8 cellular contexts compared by ENCODE assay signal in genomic region chr9:98087420-98088354, GRCh38. TPM values are rescaled to one million over a fixed set of nuclear protein-coding genes. Genes with fewer than 3 reads are reported as not detected.
A peak's percentile ranks its signal among the peaks of the same experiment; 100 is the strongest.
DNase-seq lines count a peak whose midpoint lies in the region; ATAC-seq, FAIRE-seq and TF ChIP-seq lines count a peak whose summit lies in the region.

No MANE protein-coding gene starts in this region.

- H2BK12ac ChIP-seq in H9 (ENCODE audit: insufficient read length, low read depth, low read length), result no peak overlapping the region

- no peak overlapping the region for H3K4me2 ChIP-seq in H9 (ENCODE audit: insufficient read depth, insufficient read length, low read length)

- peaks cover 6 to 23% (median 20%) of the 10 kb centered on the region in 3 experiments for H3K36me3 Mint-ChIP-seq in H9 (ENCODE audit: insufficient read depth in 1 of 3, low read depth in 3 of 3)

- intact Hi-C loops in ascending aorta (cut with DNase I), result no loop called here

- H4K91ac ChIP-seq in H9 (ENCODE audit: insufficient read length, low read depth, low read length), result no peak overlapping the region

- H4K20me1 ChIP-seq in H9 (ENCODE audit: control insufficient read depth, insufficient read depth, insufficient read length), result no peaks in the 10 kb centered on the region

- DNase-seq in H9 (peak; percentile 86), ascending aorta (ENCODE audit: low spot score in 2 of 2) (no peak), iPS DF 6.9 (ENCODE audit: low read depth, low spot score) (no peak), H54 (ENCODE audit: insufficient read length, low spot score) (no peak), COR-L47 (lab: John Stamatoyannopoulos, UW) (no peak), HAP-1 (ENCODE audit: low spot score in 2 of 2) (no peak)
- DNase-seq in stimulated activated CD8-positive, alpha-beta memory T cell treated with anti-CD3 and anti-CD28 coated beads, Interleukin-4, amount 100 ng/mL, for 48 hours, result peak; percentile 48

- H4K5ac ChIP-seq in H9 (ENCODE audit: insufficient read length, low read depth, low read length), result no peak overlapping the region

- no peak overlapping the region for H3K9ac ChIP-seq in H9 (ENCODE audit: extremely low read depth, insufficient read length, low read length)

- peak overlapping the region; percentile 38 to 60 for H3K4me3 ChIP-seq in ascending aorta
- H3K4me3 ChIP-seq in iPS DF 6.9 (ENCODE audit: low read length), result peak overlapping the region; percentile 34; the same call in 1 of the 2 replicates
- H3K4me3 ChIP-seq in HAP-1, result no peak overlapping the region

- H3K9me3 Mint-ChIP-seq in H9, result peaks cover 0 to 4% of the 10 kb centered on the region in 2 experiments; a peak in 2 of 5 replicates

- H3K27me3 ChIP-seq in H9 (ENCODE audit: insufficient read depth, low read length), result no peaks in the 10 kb centered on the region
- H3K27me3 ChIP-seq in ascending aorta, result no peaks in the 10 kb centered on the region
- H3K27me3 ChIP-seq in iPS DF 6.9 (ENCODE audit: control insufficient read depth, insufficient read depth, low read length), result no peaks in the 10 kb centered on the region
- no peaks in the 10 kb centered on the region for H3K27me3 ChIP-seq in HAP-1 (ENCODE audit: low read depth)

- no peak overlapping the region for H3K56ac ChIP-seq in H9 (ENCODE audit: insufficient read length, low read depth, low read length)

- no peak overlapping the region for H3K4ac ChIP-seq in H9 (ENCODE audit: low read depth, low read length)

- no peak for TF ChIP-seq POLR2A in H54 (IDR thresholded peaks at IDR 0.05; ENCODE audit: low read depth, low read length)

- H2AFZ ChIP-seq in H9 (ENCODE audit: low read length), result no peak overlapping the region

- H3K27ac ChIP-seq in H9 (ENCODE audit: insufficient read length, low read depth, low read length) (no peak overlapping the region), ascending aorta (peak overlapping the region in 1 of 2 donors; percentile 38), iPS DF 6.9 (ENCODE audit: low read length) (no peak overlapping the region)

- peaks cover 0 to 9% of the 10 kb centered on the region in 2 donors for H3K36me3 ChIP-seq in ascending aorta
- 0 out of 2 replicates have a peak, but pooled peaks cover 4% of the 10 kb centered on the region for H3K36me3 ChIP-seq in iPS DF 6.9 (ENCODE audit: control insufficient read depth, insufficient read depth, low read length)
- peaks cover 31% of the 10 kb centered on the region for H3K36me3 ChIP-seq in HAP-1 (replicated peaks)

- peaks cover 45 to 50% of the 10 kb centered on the region in 2 experiments for H3K4me1 Mint-ChIP-seq in H9

- no peak overlapping the region for H2BK15ac ChIP-seq in H9 (ENCODE audit: low read depth, low read length)

- FAIRE-seq in H54 (lab: Jason Lieb, UNC), result no peak

- H3K4me1 ChIP-seq in H9 (ENCODE audit: insufficient read depth, low read length) (peaks cover 2% of the 10 kb centered on the region; the same call in 1 of the 2 replicates), ascending aorta (peaks cover 0 to 7% of the 10 kb centered on the region in 2 donors), iPS DF 6.9 (ENCODE audit: control insufficient read depth, insufficient read depth, low read length) (peaks cover 5% of the 10 kb centered on the region), HAP-1 (peaks cover 11% of the 10 kb centered on the region)

- peak overlapping the region; percentile 44 for H3K18ac ChIP-seq in H9 (ENCODE audit: insufficient read length, low read depth, low read length)

- H3K9me3 ChIP-seq in H9 (ENCODE audit: control insufficient read depth, low read depth, low read length), result no peaks in the 10 kb centered on the region
- no peaks in the 10 kb centered on the region for H3K9me3 ChIP-seq in ascending aorta
- no peaks in the 10 kb centered on the region for H3K9me3 ChIP-seq in iPS DF 6.9 (ENCODE audit: control insufficient read depth, insufficient read depth, low read length)
- no peaks in the 10 kb centered on the region for H3K9me3 ChIP-seq in HAP-1

- no peak for ATAC-seq in HG02852 (IDR thresholded peaks at IDR 0.05; ENCODE audit: unreplicated experiment)

- peaks cover 11% of the 10 kb centered on the region for H3K27me3 Mint-ChIP-seq in H9 (ENCODE audit: low read depth)

- H2BK20ac ChIP-seq in H9 (ENCODE audit: low read depth, low read length, poor library complexity, severe bottlenecking), result no peak overlapping the region

- H3K79me1 ChIP-seq in H9 (ENCODE audit: insufficient read depth, low read depth, low read length, poor library complexity, severe bottlenecking), result no peaks in the 10 kb centered on the region

- TF ChIP-seq CTCF in H9 (conservative IDR thresholded peaks at IDR 0.05) (peak; percentile 49; the same call in 2 of the 3 replicates), ascending aorta (IDR thresholded peaks at IDR 0.05) (no peak)

- H2BK5ac ChIP-seq in H9 (ENCODE audit: insufficient read length, low read length), result no peak overlapping the region

- H3K23me2 ChIP-seq in H9 (ENCODE audit: insufficient read length, low read depth, low read length, poor library complexity, severe bottlenecking), result peaks cover 4% of the 10 kb centered on the region

- no peak overlapping the region for H3K4me3 Mint-ChIP-seq in H9

- no peak overlapping the region for H3K23ac ChIP-seq in H9 (ENCODE audit: insufficient read length, low read depth, low read length)

- no peak overlapping the region for H4K8ac ChIP-seq in H9 (replicated peaks; ENCODE audit: insufficient read length, low read depth, low read length)

- no peak overlapping the region for H3K27ac Mint-ChIP-seq in H9

- no CpG with 5 or more reads among the region's 92 CpGs for WGBS in H9 (ENCODE audit: extremely low coverage, insufficient read length, low lambda C conversion rate)
- no CpG with 5 or more reads among the region's 92 CpGs for WGBS in iPS DF 6.9 (ENCODE audit: insufficient coverage, insufficient read length)

- in situ Hi-C loops in HAP-1 (cut with MboI; ENCODE audit: low sequenced_read_pairs), result no loop called here

- no peak overlapping the region for H2BK120ac ChIP-seq in H9 (ENCODE audit: low read depth, low read length, poor library complexity, severe bottlenecking)

- H3K79me2 ChIP-seq in H9 (ENCODE audit: insufficient read depth, low read length), result no peaks in the 10 kb centered on the region

- no peak overlapping the region for H3K14ac ChIP-seq in H9 (ENCODE audit: insufficient read depth, low read length)

- H3T11ph ChIP-seq in H9 (ENCODE audit: low read length), result no peak overlapping the region

- H2AK5ac ChIP-seq in H9 (ENCODE audit: insufficient read length, low read length), result no peak overlapping the region

RNA-seq across cellular contexts. Expression of gene NANS, which starts 31.2 kb away (rescaled TPM):
- total RNA-seq in H9 (2021), result 40.4 and 41.8 TPM in 2 replicates
- 40.7 TPM for total RNA-seq in ascending aorta

RNA-seq across cellular contexts. Expression of gene TRIM14, which starts 31.3 kb away (rescaled TPM):
- total RNA-seq in H9 (2021) (12.5 and 14.7 TPM in 2 replicates), ascending aorta (16.1 TPM)

Comparison
In these comparisons a context has a peak if more than half of its experiments do, and no peak if none do; other contexts are left out.
1. DNase-seq: peak in H9 (single experiment) and stimulated activated CD8-positive, alpha-beta memory T cell treated with anti-CD3 and anti-CD28 coated beads, Interleukin-4, amount 100 ng/mL, for 48 hours (single experiment); none in ascending aorta (0 of 2), iPS DF 6.9 (single experiment), H54 (single experiment), COR-L47 (single experiment) and HAP-1 (0 of 2).